1 cellular context compared by ENCODE assay signal in the genomic region with DNA sequence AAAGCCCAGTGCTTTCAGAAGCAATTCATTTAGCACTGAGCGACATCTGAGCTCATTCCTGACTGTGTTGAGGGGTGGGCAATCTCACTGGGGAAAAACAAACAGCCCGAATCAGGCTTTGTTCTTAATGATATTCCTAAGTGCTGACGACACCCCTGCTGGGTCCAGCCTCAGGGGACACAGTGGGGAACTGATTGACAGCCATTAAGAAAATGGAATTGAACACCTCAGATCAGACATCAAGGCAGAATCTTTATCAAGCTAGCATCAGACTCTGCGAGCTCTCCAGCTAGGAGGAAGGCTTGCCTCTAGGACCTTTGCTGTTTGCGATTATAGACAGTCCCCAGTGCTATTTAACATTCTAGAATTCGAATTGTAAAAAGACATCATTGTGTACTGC.
TF ChIP-seq lines count a peak whose summit lies in the region.

No MANE protein-coding gene starts in this region.

TF ChIP-seq in HEK293, 187 proteins besides CTCF, POLR2A, EP300 and RAD21 (continued from another document):
- TF ChIP-seq ZNF791 (tag by site-specific recombination; IDR thresholded peaks at IDR 0.05): no peak
- TF ChIP-seq ZNF416 (tag by site-specific recombination; IDR thresholded peaks at IDR 0.05): no peak
- TF ChIP-seq ZNF157 (tag by site-specific recombination; IDR thresholded peaks at IDR 0.05): no peak
- TF ChIP-seq ZNF391 (tag by site-specific recombination; IDR thresholded peaks at IDR 0.05; ENCODE audit: borderline replicate concordance, low read depth): no peak
- TF ChIP-seq ZSCAN30 (tag by site-specific recombination; IDR thresholded peaks at IDR 0.05): 0 out of 2 replicates have a peak, but pooled peaks have one; percentile 17
- no peak for TF ChIP-seq ZNF571 (tag by site-specific recombination; IDR thresholded peaks at IDR 0.05)
- peak; percentile 19; the same call in 1 of the 2 replicates for TF ChIP-seq ZNF76 (tag by site-specific recombination; IDR thresholded peaks at IDR 0.05; ENCODE audit: borderline replicate concordance, low read depth)
- TF ChIP-seq ZNF221 (tag by site-specific recombination; IDR thresholded peaks at IDR 0.05; ENCODE audit: borderline replicate concordance): no peak
- no peak for TF ChIP-seq ZNF610 (tag by site-specific recombination; IDR thresholded peaks at IDR 0.05; ENCODE audit: borderline replicate concordance)
- peak; percentile 79 for TF ChIP-seq ZNF660 (tag by site-specific recombination; IDR thresholded peaks at IDR 0.05)
- TF ChIP-seq, protein P1, sequence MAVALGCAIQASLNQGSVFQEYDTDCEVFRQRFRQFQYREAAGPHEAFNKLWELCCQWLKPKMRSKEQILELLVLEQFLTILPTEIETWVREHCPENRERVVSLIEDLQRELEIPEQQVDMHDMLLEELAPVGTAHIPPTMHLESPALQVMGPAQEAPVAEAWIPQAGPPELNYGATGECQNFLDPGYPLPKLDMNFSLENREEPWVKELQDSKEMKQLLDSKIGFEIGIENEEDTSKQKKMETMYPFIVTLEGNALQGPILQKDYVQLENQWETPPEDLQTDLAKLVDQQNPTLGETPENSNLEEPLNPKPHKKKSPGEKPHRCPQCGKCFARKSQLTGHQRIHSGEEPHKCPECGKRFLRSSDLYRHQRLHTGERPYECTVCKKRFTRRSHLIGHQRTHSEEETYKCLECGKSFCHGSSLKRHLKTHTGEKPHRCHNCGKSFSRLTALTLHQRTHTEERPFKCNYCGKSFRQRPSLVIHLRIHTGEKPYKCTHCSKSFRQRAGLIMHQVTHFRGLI (tag by site-specific recombination; IDR thresholded peaks at IDR 0.05): no peak
- TF ChIP-seq ZNF324 (tag by site-specific recombination; IDR thresholded peaks at IDR 0.05): no peak
- TF ChIP-seq, protein P2, sequence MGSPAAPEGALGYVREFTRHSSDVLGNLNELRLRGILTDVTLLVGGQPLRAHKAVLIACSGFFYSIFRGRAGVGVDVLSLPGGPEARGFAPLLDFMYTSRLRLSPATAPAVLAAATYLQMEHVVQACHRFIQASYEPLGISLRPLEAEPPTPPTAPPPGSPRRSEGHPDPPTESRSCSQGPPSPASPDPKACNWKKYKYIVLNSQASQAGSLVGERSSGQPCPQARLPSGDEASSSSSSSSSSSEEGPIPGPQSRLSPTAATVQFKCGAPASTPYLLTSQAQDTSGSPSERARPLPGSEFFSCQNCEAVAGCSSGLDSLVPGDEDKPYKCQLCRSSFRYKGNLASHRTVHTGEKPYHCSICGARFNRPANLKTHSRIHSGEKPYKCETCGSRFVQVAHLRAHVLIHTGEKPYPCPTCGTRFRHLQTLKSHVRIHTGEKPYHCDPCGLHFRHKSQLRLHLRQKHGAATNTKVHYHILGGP (tag by site-specific recombination; IDR thresholded peaks at IDR 0.05): no peak
TF ChIP-seq in HEK293: peak in this region for 41.
